In genomic region chr1:211260161-211261107, GRCh38 we compare ENCODE assay signal across 1 cellular context.
TF ChIP-seq lines count a peak whose summit lies in the region.

No MANE protein-coding gene starts in this region.

TF ChIP-seq in GM12878, 131 proteins besides CTCF, POLR2A, EP300 and RAD21 (continued from another document and continues in another):
- no peak for TF ChIP-seq FOXM1 (IDR thresholded peaks at IDR 0.05; ENCODE audit: low read depth, low read length)
- peak; percentile 54 for TF ChIP-seq USF1 (IDR thresholded peaks at IDR 0.05; ENCODE audit: borderline replicate concordance, extremely low read length, insufficient read depth, low read depth, low read length)
- TF ChIP-seq ZNF622 (IDR thresholded peaks at IDR 0.05), result no peak
- no peak for TF ChIP-seq PML (IDR thresholded peaks at IDR 0.05; ENCODE audit: low read length)
- no peak for TF ChIP-seq RCOR1 (conservative IDR thresholded peaks at IDR 0.05; ENCODE audit: low read depth, low read length)
- no peak for TF ChIP-seq CBFB (IDR thresholded peaks at IDR 0.05; ENCODE audit: low read depth)
- TF ChIP-seq JUNB (IDR thresholded peaks at IDR 0.05), result no peak
- TF ChIP-seq HCFC1 (IDR thresholded peaks at IDR 0.05; ENCODE audit: low read length), result no peak
- TF ChIP-seq MYC (IDR thresholded peaks at IDR 0.05; ENCODE audit: insufficient read depth, insufficient read length, insufficient replicate concordance, low read length, severe bottlenecking), result no peak
- no peak for TF ChIP-seq ELK1 (IDR thresholded peaks at IDR 0.05; ENCODE audit: low read depth, low read length)
- TF ChIP-seq ZNF592 (IDR thresholded peaks at IDR 0.05), result no peak
- TF ChIP-seq E4F1 (IDR thresholded peaks at IDR 0.05; ENCODE audit: borderline replicate concordance, partially characterized antibody), result no peak
- TF ChIP-seq ZBTB33 (IDR thresholded peaks at IDR 0.05), result no peak
- TF ChIP-seq DPF2 (IDR thresholded peaks at IDR 0.05), result 0 out of 2 replicates have a peak, but pooled peaks have one; percentile 69
- no peak for TF ChIP-seq NFIC (IDR thresholded peaks at IDR 0.05; ENCODE audit: low read depth, low read length)
- peak; percentile 61; the same call in 1 of the 2 replicates for TF ChIP-seq TAF1 (IDR thresholded peaks at IDR 0.05; ENCODE audit: borderline replicate concordance, low read depth, low read length)
- TF ChIP-seq SMAD5 (IDR thresholded peaks at IDR 0.05; ENCODE audit: low read depth), result no peak
- no peak for TF ChIP-seq TCF12 (IDR thresholded peaks at IDR 0.05; ENCODE audit: low read depth, low read length)
- no peak for TF ChIP-seq SUZ12 (IDR thresholded peaks at IDR 0.05; ENCODE audit: unreplicated experiment)
- 0 out of 2 replicates have a peak, but pooled peaks have one; percentile 13 for TF ChIP-seq MLLT1 (IDR thresholded peaks at IDR 0.05)
- no peak for TF ChIP-seq ATF3 (IDR thresholded peaks at IDR 0.05; ENCODE audit: borderline replicate concordance, extremely low read depth, low read depth, low read length)
- TF ChIP-seq CEBPZ (IDR thresholded peaks at IDR 0.05; ENCODE audit: low read depth, low read length), result no peak
- TF ChIP-seq NFYA (IDR thresholded peaks at IDR 0.05; ENCODE audit: borderline replicate concordance, low read depth, low read length), result no peak
- no peak for TF ChIP-seq KDM1A (IDR thresholded peaks at IDR 0.05; ENCODE audit: borderline replicate concordance)
- TF ChIP-seq MYB (IDR thresholded peaks at IDR 0.05; ENCODE audit: borderline replicate concordance, low read depth, low read length), result no peak
- TF ChIP-seq ATF7 (IDR thresholded peaks at IDR 0.05; ENCODE audit: low read depth), result no peak
- peak; percentile 61; the same call in 1 of the 2 replicates for TF ChIP-seq GATAD2B (conservative IDR thresholded peaks at IDR 0.05; ENCODE audit: low read depth)
- TF ChIP-seq MAX (IDR thresholded peaks at IDR 0.05; ENCODE audit: low read depth, low read length), result 0 out of 2 replicates have a peak, but pooled peaks have one; percentile 26
- TF ChIP-seq JUND (IDR thresholded peaks at IDR 0.05; ENCODE audit: low read depth, low read length), result no peak
- no peak for TF ChIP-seq MTA3 (IDR thresholded peaks at IDR 0.05; ENCODE audit: borderline replicate concordance, low read length)
- no peak for TF ChIP-seq ZBED1 (IDR thresholded peaks at IDR 0.05; ENCODE audit: borderline replicate concordance)
- TF ChIP-seq WRNIP1 (IDR thresholded peaks at IDR 0.05; ENCODE audit: borderline replicate concordance, low read depth, low read length), result no peak
- TF ChIP-seq POU2F2 (IDR thresholded peaks at IDR 0.05; ENCODE audit: borderline replicate concordance, low read depth, low read length), result no peak
- no peak for TF ChIP-seq RELA (IDR thresholded peaks at IDR 0.05; ENCODE audit: borderline replicate concordance, partially characterized antibody)
- TF ChIP-seq SIN3A (IDR thresholded peaks at IDR 0.05; ENCODE audit: low read depth, low read length), result peak; percentile 35; the same call in 1 of the 2 replicates
- no peak for TF ChIP-seq STAT3 (IDR thresholded peaks at IDR 0.05; ENCODE audit: low read depth, low read length)
- TF ChIP-seq CHD1 (IDR thresholded peaks at IDR 0.05; ENCODE audit: low read depth, low read length), result no peak
- no peak for TF ChIP-seq TCF3 (IDR thresholded peaks at IDR 0.05; ENCODE audit: borderline replicate concordance, insufficient read depth, low read depth, low read length)
- TF ChIP-seq BHLHE40 (IDR thresholded peaks at IDR 0.05; ENCODE audit: borderline replicate concordance in 1 of 2, low read depth in 2 of 2, low read length in 1 of 2), result peak; percentile 25 to 68; a peak in 1 of 4 replicates
- no peak for TF ChIP-seq ZNF384 (IDR thresholded peaks at IDR 0.05; ENCODE audit: borderline replicate concordance, low read depth, low read length)
- TF ChIP-seq ZNF274 (IDR thresholded peaks at IDR 0.05; ENCODE audit: insufficient read depth, insufficient read length), result no peak
